In the genomic region with DNA sequence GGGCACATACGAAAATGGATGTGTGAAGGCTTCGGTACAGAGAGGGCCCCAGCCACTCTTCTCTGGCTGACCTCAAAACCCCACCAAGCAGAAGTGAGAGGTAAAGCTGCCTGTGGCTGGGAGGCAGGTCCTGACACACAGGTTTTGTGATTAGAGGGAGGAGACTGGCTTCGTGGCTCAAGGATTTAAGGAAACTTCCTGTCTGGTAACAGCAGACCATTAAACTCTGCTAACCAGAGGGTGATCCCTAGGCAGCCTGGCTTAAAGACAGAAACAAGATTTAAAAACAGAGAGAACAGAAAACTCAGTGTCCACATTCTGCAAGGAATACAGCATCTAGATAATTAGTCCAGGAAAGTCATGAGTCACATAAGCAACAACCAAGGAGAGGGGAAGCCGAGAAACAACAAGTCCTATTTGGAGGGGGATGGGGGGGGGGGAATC, we compare ENCODE assay signal across 9 cellular contexts.
DNase-seq lines count a peak whose midpoint lies in the region; ATAC-seq and TF ChIP-seq lines count a peak whose summit lies in the region.
"Had no signal": no experiment of that assay in that cellular context is flagged by ENCODE, and none has a peak within 500 bp of the region (broad histone marks: within the 10 kb centered on the region; RNA-seq: fewer than 3 reads in every experiment).

No MANE protein-coding gene starts in this region.

- H3K9me3 ChIP-seq in left ventricle myocardium inferior (replicated peaks) (peaks cover 26% of the 10 kb centered on the region), transverse colon (peaks cover 7 to 15% of the 10 kb centered on the region in 2 donors)

- H3K36me3 ChIP-seq in left ventricle myocardium inferior = peaks cover 14% of the 10 kb centered on the region
- H3K36me3 ChIP-seq in transverse colon = no peaks in the 10 kb centered on the region

- DNase-seq in left ventricle myocardium inferior (no peak), left ventricle myocardium superior (no peak), choroid plexus epithelial cell (ENCODE audit: low read depth) (peak; percentile 13), transverse colon (no peak), T-helper 9 cell (no peak), NCI-H2171 (lab: John Stamatoyannopoulos, UW) (no peak)
- DNase-seq in activated CD4-positive, CD25-positive, alpha-beta regulatory T cell treated with anti-CD3 and anti-CD28 coated beads, Interleukin-2, amount 50 U/mL, for 72 hours = no peak

- H3K27ac ChIP-seq in left ventricle myocardium inferior (replicated peaks) (peak overlapping the region; percentile 34), transverse colon (peak overlapping the region; percentile 48 to 84 (median 70))

- TF ChIP-seq POLR2A in transverse colon (IDR thresholded peaks at IDR 0.05) = no peak

- no peak for TF ChIP-seq CTCF in left ventricle myocardium inferior (IDR thresholded peaks at IDR 0.05; ENCODE audit: borderline replicate concordance)
- no peak for TF ChIP-seq CTCF in choroid plexus epithelial cell (conservative IDR thresholded peaks at IDR 0.05; ENCODE audit: low read depth, low read length)
- TF ChIP-seq CTCF in transverse colon (IDR thresholded peaks at IDR 0.05) = no peak

- intact Hi-C loops in left ventricle myocardium inferior (cut with micrococcal nuclease) = no loop called here
- intact Hi-C loops in left ventricle myocardium superior (cut with micrococcal nuclease) = no loop called here
- intact Hi-C loops in transverse colon (cut with DNase I; ENCODE audit: low total_unique reads) = no loop called here

- in situ Hi-C loops in transverse colon (cut with MboI; ENCODE audit: low pct_ligation_motif_present in 1 of 4, low pct_unique_long_range_greater_than_20kb in 1 of 4, low sequenced_read_pairs in 3 of 4) = no loop called here

- TF ChIP-seq EP300 in transverse colon (IDR thresholded peaks at IDR 0.05; ENCODE audit: low read depth) = no peak

- WGBS in transverse colon (ENCODE audit: low coverage in 1 of 2), 2 donors = 61 to 63% methylated on average over 4 of the region's 4 CpGs

- no peak overlapping the region for H3K4me3 ChIP-seq in left ventricle myocardium inferior
- H3K4me3 ChIP-seq in choroid plexus epithelial cell (ENCODE audit: low read depth, low read length) = no peak overlapping the region
- H3K4me3 ChIP-seq in transverse colon = no peak overlapping the region

- peaks cover 17% of the 10 kb centered on the region for H3K4me1 ChIP-seq in left ventricle myocardium inferior
- H3K4me1 ChIP-seq in transverse colon = peaks cover 5 to 20% (median 6%) of the 10 kb centered on the region in 4 donors

- ATAC-seq in left ventricle myocardium superior (no peak), HG03045 (IDR thresholded peaks at IDR 0.05; ENCODE audit: unreplicated experiment) (peak; percentile 62)
- ATAC-seq: Panc1 had no signal

- H3K27me3 ChIP-seq in left ventricle myocardium inferior (ENCODE audit: low read depth) (no peaks in the 10 kb centered on the region), transverse colon (no peaks in the 10 kb centered on the region)
